ENCODE assay signal across 16 cellular contexts in genomic region chr2:10889741-10890215, GRCh38. TPM values are rescaled to one million over a fixed set of nuclear protein-coding genes. Genes with fewer than 3 reads are reported as not detected.
DNase-seq lines count a peak whose midpoint lies in the region; ATAC-seq and TF ChIP-seq lines count a peak whose summit lies in the region.
"Had no signal": no experiment of that assay in that cellular context is flagged by ENCODE, and none has a peak within 500 bp of the region (broad histone marks: within the 10 kb centered on the region; RNA-seq: fewer than 3 reads in every experiment).

No MANE protein-coding gene starts in this region.

- WGBS in heart left ventricle, 4 donors = 41 to 69% (median 62%) methylated on average over 4 to 9 of the region's 9 CpGs

- peaks cover 0 to 12% (median 1%) of the 10 kb centered on the region in 12 donors for H3K4me1 ChIP-seq in heart left ventricle
- H3K4me1 ChIP-seq: sigmoid colon had no signal

- no peaks in the 10 kb centered on the region for H3K36me3 ChIP-seq in heart left ventricle
- H3K36me3 ChIP-seq: BLaER1 treated with 17β-estradiol and CSF1 and Interleukin-3, amounts not matched to agents 10 nM and 100 nM; sigmoid colon had no signal

- H3K27me3 ChIP-seq in heart left ventricle = peaks cover 0 to 2% (median 0%) of the 10 kb centered on the region in 9 donors
- H3K27me3 ChIP-seq: BLaER1 treated with 17β-estradiol and CSF1 and Interleukin-3, amounts not matched to agents 10 nM and 100 nM; sigmoid colon had no signal

- H3K27ac Mint-ChIP-seq in activated T-helper 2 cell treated with anti-CD3 and anti-CD28 coated beads, Interferon-gamma antibody, Interleukin-2, Interleukin-4, amounts not matched to agents 10 μg/mL and 5 μg/mL and 100 μg/mL, durations not matched to agents 14 hours and 24 hours and 36 hours = no peak overlapping the region
- H3K27ac Mint-ChIP-seq: activated naive CD8-positive, alpha-beta T cell had no signal

- H3K36me3 Mint-ChIP-seq in activated T-helper 2 cell treated with anti-CD3 and anti-CD28 coated beads, Interferon-gamma antibody, Interleukin-2, Interleukin-4, amounts not matched to agents 10 μg/mL and 5 μg/mL and 100 μg/mL, durations not matched to agents 14 hours and 24 hours and 36 hours (ENCODE audit: low read depth) = no peaks in the 10 kb centered on the region
- H3K36me3 Mint-ChIP-seq: activated naive CD8-positive, alpha-beta T cell had no signal

- DNase-seq in D341Med (ENCODE audit: low spot score) = peak; percentile 63
- DNase-seq in NCI-H1105 (lab: John Stamatoyannopoulos, UW) = peak; percentile 29
- peak; percentile 94 for DNase-seq in NCI-H82 (lab: John Stamatoyannopoulos, UW)
- DNase-seq in heart left ventricle = no peak
- no peak for DNase-seq in activated gamma-delta T cell treated with Interleukin-2 at 50 U/mL for 16 hours
- no peak for DNase-seq in SKM-1 treated with dmso at 0.1 percent for 144 hours (lab: John Stamatoyannopoulos, UW; ENCODE audit: unreplicated experiment)
- no peak for DNase-seq in activated T-helper 2 cell treated with anti-CD3 and anti-CD28 coated beads, Interferon-gamma antibody, Interleukin-2, Interleukin-4, amounts not matched to agents 10 μg/mL and 5 μg/mL and 100 μg/mL, durations not matched to agents 14 hours and 24 hours and 36 hours (ENCODE audit: low spot score)
- DNase-seq: H7; NCI-H526 treated with DMSO at 0.1 percent for 48 hours; sigmoid colon; stimulated activated naive CD8-positive, alpha-beta T cell treated with anti-CD3 and anti-CD28 coated beads, Interleukin-15, Interleukin-2, amounts not matched to agents 100 U/mL and 50 U/mL, for 24 hours had no signal

- TF ChIP-seq POLR2A in heart left ventricle (IDR thresholded peaks at IDR 0.05) = no peak

- no peak overlapping the region for H3K4me3 Mint-ChIP-seq in activated T-helper 2 cell treated with anti-CD3 and anti-CD28 coated beads, Interferon-gamma antibody, Interleukin-2, Interleukin-4, amounts not matched to agents 10 μg/mL and 5 μg/mL and 100 μg/mL, durations not matched to agents 14 hours and 24 hours and 36 hours (ENCODE audit: low read depth)
- H3K4me3 Mint-ChIP-seq: activated naive CD8-positive, alpha-beta T cell; central memory CD8-positive, alpha-beta T cell had no signal

- no peak overlapping the region for H3K4me3 ChIP-seq in heart left ventricle
- H3K4me3 ChIP-seq: BLaER1 treated with 17β-estradiol and CSF1 and Interleukin-3, amounts not matched to agents 10 nM and 100 nM; sigmoid colon; SK-N-MC had no signal

- H3K4me1 Mint-ChIP-seq in activated T-helper 2 cell treated with anti-CD3 and anti-CD28 coated beads, Interferon-gamma antibody, Interleukin-2, Interleukin-4, amounts not matched to agents 10 μg/mL and 5 μg/mL and 100 μg/mL, durations not matched to agents 14 hours and 24 hours and 36 hours (ENCODE audit: low read depth) = no peaks in the 10 kb centered on the region
- H3K4me1 Mint-ChIP-seq: central memory CD8-positive, alpha-beta T cell had no signal

- H3K9me3 Mint-ChIP-seq in activated T-helper 2 cell treated with anti-CD3 and anti-CD28 coated beads, Interferon-gamma antibody, Interleukin-2, Interleukin-4, amounts not matched to agents 10 μg/mL and 5 μg/mL and 100 μg/mL, durations not matched to agents 14 hours and 24 hours and 36 hours = no peaks in the 10 kb centered on the region
- H3K9me3 Mint-ChIP-seq: central memory CD8-positive, alpha-beta T cell had no signal

- no peaks in the 10 kb centered on the region for H3K9me3 ChIP-seq in heart left ventricle
- H3K9me3 ChIP-seq: sigmoid colon had no signal

- H3K27me3 Mint-ChIP-seq in activated T-helper 2 cell treated with anti-CD3 and anti-CD28 coated beads, Interferon-gamma antibody, Interleukin-2, Interleukin-4, amounts not matched to agents 10 μg/mL and 5 μg/mL and 100 μg/mL, durations not matched to agents 14 hours and 24 hours and 36 hours (ENCODE audit: low read depth) = peaks cover 11% of the 10 kb centered on the region

- ATAC-seq in heart left ventricle (peak; percentile 34 to 50 (median 46)), GM19035 (IDR thresholded peaks at IDR 0.05; ENCODE audit: unreplicated experiment) (no peak)
- ATAC-seq: stimulated activated naive CD8-positive, alpha-beta T cell treated with anti-CD3 and anti-CD28 coated beads, Interleukin-15, Interleukin-2, amounts not matched to agents 100 U/mL and 50 U/mL, for 24 hours had no signal

- intact Hi-C loops in heart left ventricle (cut with DNase I) = no loop called here
- intact Hi-C loops in activated T-helper 2 cell treated with anti-CD3 and anti-CD28 coated beads, Interferon-gamma antibody, Interleukin-2, Interleukin-4, amounts not matched to agents 10 μg/mL and 5 μg/mL and 100 μg/mL, durations not matched to agents 14 hours and 24 hours and 36 hours (cut with micrococcal nuclease) = no loop called here

- no peak for TF ChIP-seq CTCF in heart left ventricle (IDR thresholded peaks at IDR 0.05)

- no peak overlapping the region for H3K27ac ChIP-seq in heart left ventricle
- H3K27ac ChIP-seq: BLaER1 treated with 17β-estradiol and CSF1 and Interleukin-3, amounts not matched to agents 10 nM and 100 nM; sigmoid colon; SK-N-MC had no signal

RNA-seq across cellular contexts. Expression of gene KCNF1, which starts 22.0 kb away (rescaled TPM):
- total RNA-seq in heart left ventricle = under 1 TPM in 4 of 9 donors, not detected in 5; 0.20 to 0.36 (median 0.28) TPM
- under 1 TPM; 0.22 to 0.23 TPM for polyA plus RNA-seq in heart left ventricle
- not detected in 2 replicates for total RNA-seq in activated T-helper 2 cell treated with anti-CD3 and anti-CD28 coated beads, Interferon-gamma antibody, Interleukin-2, Interleukin-4, amounts not matched to agents 10 μg/mL and 5 μg/mL and 100 μg/mL, durations not matched to agents 14 hours and 24 hours and 36 hours

Comparison
In these comparisons a context has a peak if more than half of its experiments do, and no peak if none do; other contexts are left out.
1. DNase-seq: peak in D341Med (single experiment), NCI-H1105 (single experiment) and NCI-H82 (single experiment); none in heart left ventricle (0 of 5), activated gamma-delta T cell treated with Interleukin-2 at 50 U/mL for 16 hours (single experiment), SKM-1 treated with dmso at 0.1 percent for 144 hours (single experiment) and activated T-helper 2 cell treated with anti-CD3 and anti-CD28 coated beads, Interferon-gamma antibody, Interleukin-2, Interleukin-4, amounts not matched to agents 10 μg/mL and 5 μg/mL and 100 μg/mL, durations not matched to agents 14 hours and 24 hours and 36 hours (single experiment).